In genomic region chr5:105448251-105448650, GRCh38 we compare ENCODE assay signal across 33 cellular contexts.
"Had no signal": no experiment of that assay in that cellular context is flagged by ENCODE, and none has a peak within 500 bp of the region (broad histone marks: within the 10 kb centered on the region; RNA-seq: fewer than 3 reads in every experiment).

No MANE protein-coding gene starts in this region.

- DNase-seq: Karpas-422, Kasumi-1, MG63, MM.1S, MV-4-11, NCI-H1048, NCI-H1092, NCI-H1092 treated with DMSO at 0.1 percent for 48 hours, NCI-H1105, NCI-H1105 treated with DMSO at 0.1 percent for 48 hours, NCI-H1417, NCI-H1417 treated with DMSO at 0.1 percent for 48 hours, NCI-H1436, NCI-H1436 treated with DMSO at 0.1 percent for 48 hours, NCI-H146, NCI-H1694, NCI-H1694 treated with DMSO at 0.1 percent for 48 hours, NCI-H187, NCI-H187 treated with DMSO at 0.1 percent for 48 hours, NCI-H1930, NCI-H2029, NCI-H2029 treated with DMSO at 0.1 percent for 48 hours, NCI-H2081, NCI-H2081 treated with DMSO at 0.1 percent for 48 hours, NCI-H2107, NCI-H2171, NCI-H2171 treated with DMSO at 0.1 percent for 48 hours, NCI-H2227 treated with DMSO at 0.1 percent for 48 hours, NCI-H226, NCI-H345, NCI-H446, NCI-H446 treated with DMSO at 0.1 percent for 48 hours, NCI-H510A had no signal
